ENCODE assay signal across 24 cellular contexts in genomic region chr3:140007081-140007480, GRCh38.
"Had no signal": no experiment of that assay in that cellular context is flagged by ENCODE, and none has a peak within 500 bp of the region (broad histone marks: within the 10 kb centered on the region; RNA-seq: fewer than 3 reads in every experiment).

No MANE protein-coding gene starts in this region.

- H3K9me3 ChIP-seq: adrenal gland, body of pancreas, breast epithelium, MG63 had no signal

- H3K4me1 ChIP-seq: adrenal gland, breast epithelium had no signal

- H3K4me3 ChIP-seq: adrenal gland, body of pancreas, breast epithelium, MG63, SK-N-MC had no signal

- ATAC-seq: activated CD8-positive, alpha-beta T cell treated with anti-CD3 and anti-CD28 coated beads, Interleukin-2, amount 10 ng/mL, durations not matched to agents 7 days and 5 days; activated naive CD4-positive, alpha-beta T cell treated with anti-CD3 and anti-CD28 coated beads, Interleukin-2, amount 50 U/mL, for 72 hours; activated T-cell treated with anti-CD3 and anti-CD28 coated beads, Interleukin-2, amount 50 U/mL, for 4 hours; body of pancreas had no signal

- H3K27ac ChIP-seq: adrenal gland, body of pancreas, breast epithelium, SK-N-MC had no signal

- DNase-seq: activated CD4-positive, alpha-beta T cell treated with anti-CD3 and anti-CD28 coated beads, Interleukin-2, amount 10 ng/mL, durations not matched to agents 24 days and 14 days; activated CD4-positive, alpha-beta T cell treated with anti-CD3 and anti-CD28 coated beads, Interleukin-2, amount 50 U/mL, for 48 hours; activated CD8-positive, alpha-beta T cell treated with anti-CD3 and anti-CD28 coated beads, Interleukin-2, amount 10 ng/mL, durations not matched to agents 7 days and 5 days; activated gamma-delta T cell treated with Interleukin-2 at 50 U/mL for 16 hours; activated naive CD4-positive, alpha-beta T cell treated with anti-CD3 and anti-CD28 coated beads for 36 hours; activated T-cell treated with anti-CD3 and anti-CD28 coated beads for 4 hours; activated T-cell treated with anti-CD3 and anti-CD28 coated beads, Interleukin-2, amount 50 U/mL, for 4 hours; body of pancreas; Kasumi-1; KG1; MG63; NCI-H1048; NCI-H1436; NCI-H187; NCI-H2029 treated with DMSO at 0.1 percent for 48 hours; NCI-H2227 treated with DMSO at 0.1 percent for 48 hours; NCI-H510A treated with DMSO at 0.1 percent for 48 hours; NCI-H774; Right ventricle myocardium superior; T1000 had no signal

- H3K36me3 ChIP-seq: adrenal gland, breast epithelium, MG63 had no signal

- H3K27me3 ChIP-seq: adrenal gland, body of pancreas, breast epithelium, MG63 had no signal
